In genomic region chr19:44723952-44724319, GRCh38 we compare ENCODE assay signal across 8 cellular contexts. TPM values are rescaled to one million over a fixed set of nuclear protein-coding genes. Genes with fewer than 3 reads are reported as not detected.
DNase-seq lines count a peak whose midpoint lies in the region; ATAC-seq and TF ChIP-seq lines count a peak whose summit lies in the region.

No MANE protein-coding gene starts in this region.

- POLR2A ChIA-PET in PC-3 (lab: Charles Lee; ENCODE audit: unreplicated experiment): interaction anchor here (0.6 kb wide), 3 partner anchors 17 to 122 kb away, joined by 3 to 15 read pairs (median 3); partner anchors contain the start of gene NECTIN2
- POLR2A ChIA-PET in naive thymus-derived CD8-positive, alpha-beta T cell (lab: Charles Lee): interaction anchor here (0.5 to 3.3 kb wide), 11 partner anchors 9 to 120 kb away, joined by 3 to 41 read pairs (median 4); no protein-coding TSS in a partner anchor

- peaks cover 42% of the 10 kb centered on the region for H3K4me1 Mint-ChIP-seq in activated T-cell treated with anti-CD3 and anti-CD28 coated beads, Interleukin-2, amount 50 U/mL, for 24 hours (ENCODE audit: low read depth)
- H3K4me1 Mint-ChIP-seq in naive thymus-derived CD8-positive, alpha-beta T cell: peaks cover 20 to 44% (median 43%) of the 10 kb centered on the region in 4 donors
- peaks cover 41% of the 10 kb centered on the region for H3K4me1 Mint-ChIP-seq in stimulated activated effector memory CD8-positive, alpha-beta T cell treated with anti-CD3 and anti-CD28 coated beads, Interleukin-12 subunit alpha, Interleukin-12 subunit beta, amount 100 ng/mL, for 72 hours

- H3K36me3 Mint-ChIP-seq in activated T-cell treated with anti-CD3 and anti-CD28 coated beads, Interleukin-2, amount 50 U/mL, for 24 hours (ENCODE audit: low read depth): no peaks in the 10 kb centered on the region
- no peaks in the 10 kb centered on the region for H3K36me3 Mint-ChIP-seq in naive thymus-derived CD8-positive, alpha-beta T cell
- H3K36me3 Mint-ChIP-seq in stimulated activated effector memory CD8-positive, alpha-beta T cell treated with anti-CD3 and anti-CD28 coated beads, Interleukin-12 subunit alpha, Interleukin-12 subunit beta, amount 100 ng/mL, for 72 hours: no peaks in the 10 kb centered on the region

- H4K20me1 ChIP-seq in PC-3 (ENCODE audit: low read length): no peaks in the 10 kb centered on the region

- TF ChIP-seq CTCF in PC-3 (conservative IDR thresholded peaks at IDR 0.05; ENCODE audit: low read depth, low read length) (peak; percentile 89), esophagus muscularis mucosa (IDR thresholded peaks at IDR 0.05) (peak; percentile 95 to 98 (median 97))

- peak overlapping the region; percentile 46 for H3K9ac ChIP-seq in PC-3 (ENCODE audit: low read length)

- peaks cover 7% of the 10 kb centered on the region for H3K27me3 Mint-ChIP-seq in activated T-cell treated with anti-CD3 and anti-CD28 coated beads, Interleukin-2, amount 50 U/mL, for 24 hours
- no peaks in the 10 kb centered on the region for H3K27me3 Mint-ChIP-seq in naive thymus-derived CD8-positive, alpha-beta T cell

- intact Hi-C loops in PC-3 (cut with micrococcal nuclease): loop anchor here (1.0 to 5.0 kb wide), 3 partner anchors 25 to 137 kb away; partner anchors contain the start of gene BCL3
- intact Hi-C loops in esophagus muscularis mucosa (cut with DNase I): loop anchor here (1.0 to 5.0 kb wide), 2 partner anchors 37 to 46 kb away; no protein-coding TSS in a partner anchor

- no peak overlapping the region for H2AFZ ChIP-seq in PC-3 (ENCODE audit: low read length)

- H3K9me3 Mint-ChIP-seq in activated T-cell treated with anti-CD3 and anti-CD28 coated beads, Interleukin-2, amount 50 U/mL, for 24 hours: no peaks in the 10 kb centered on the region
- no peaks in the 10 kb centered on the region for H3K9me3 Mint-ChIP-seq in naive thymus-derived CD8-positive, alpha-beta T cell
- H3K9me3 Mint-ChIP-seq in stimulated activated effector memory CD8-positive, alpha-beta T cell treated with anti-CD3 and anti-CD28 coated beads, Interleukin-12 subunit alpha, Interleukin-12 subunit beta, amount 100 ng/mL, for 72 hours: no peaks in the 10 kb centered on the region

- H3K79me2 ChIP-seq in PC-3 (ENCODE audit: low read length): no peaks in the 10 kb centered on the region

- H3K27ac ChIP-seq in PC-3 (ENCODE audit: low read length): peak overlapping the region; percentile 76
- peak overlapping the region in 2 of 4 donors; percentile 21 to 49 for H3K27ac ChIP-seq in esophagus muscularis mucosa (replicated peaks in 1 of 4)

- WGBS in esophagus muscularis mucosa: 49% methylated on average over 2 of the region's 7 CpGs

- H3K4me3 Mint-ChIP-seq in activated T-cell treated with anti-CD3 and anti-CD28 coated beads, Interleukin-2, amount 50 U/mL, for 24 hours: no peak overlapping the region
- H3K4me3 Mint-ChIP-seq in naive thymus-derived CD8-positive, alpha-beta T cell: no peak overlapping the region
- no peak overlapping the region for H3K4me3 Mint-ChIP-seq in stimulated activated effector memory CD8-positive, alpha-beta T cell treated with anti-CD3 and anti-CD28 coated beads, Interleukin-12 subunit alpha, Interleukin-12 subunit beta, amount 100 ng/mL, for 72 hours

- H3K4me1 ChIP-seq in PC-3 (ENCODE audit: insufficient read depth, low read length) (peaks cover 28% of the 10 kb centered on the region), esophagus muscularis mucosa (peaks cover 33 to 43% (median 39%) of the 10 kb centered on the region in 4 donors)

- CTCF ChIA-PET in PC-3 (lab: Charles Lee): interaction anchor here (0.6 to 2.4 kb wide), 15 partner anchors 9 to 153 kb away, joined by 3 to 53 read pairs (median 5); no protein-coding TSS in a partner anchor

- H3K4me3 ChIP-seq in PC-3 (ENCODE audit: low read length): no peak overlapping the region
- no peak overlapping the region for H3K4me3 ChIP-seq in esophagus muscularis mucosa

- peak; percentile 84 for ATAC-seq in PC-3
- ATAC-seq in naive thymus-derived CD8-positive, alpha-beta T cell: peak; percentile 79 to 97
- peak; percentile 90 for ATAC-seq in stimulated activated effector memory CD8-positive, alpha-beta T cell treated with anti-CD3 and anti-CD28 coated beads, Interleukin-12 subunit alpha, Interleukin-12 subunit beta, amount 100 ng/mL, for 72 hours

- no peaks in the 10 kb centered on the region for H3F3A ChIP-seq in PC-3 (ENCODE audit: low read length, unreplicated experiment)

- H3K9me3 ChIP-seq in PC-3 (ENCODE audit: low read length): no peaks in the 10 kb centered on the region
- no peaks in the 10 kb centered on the region for H3K9me3 ChIP-seq in esophagus muscularis mucosa

- no peak for TF ChIP-seq EP300 in esophagus muscularis mucosa (IDR thresholded peaks at IDR 0.05)

- H3K27ac Mint-ChIP-seq in activated T-cell treated with anti-CD3 and anti-CD28 coated beads, Interleukin-2, amount 50 U/mL, for 24 hours: peak overlapping the region; percentile 34
- peak overlapping the region in 7 of 10 donors; percentile 2 to 69 (median 48) for H3K27ac Mint-ChIP-seq in naive thymus-derived CD8-positive, alpha-beta T cell
- H3K27ac Mint-ChIP-seq in stimulated activated effector memory CD8-positive, alpha-beta T cell treated with anti-CD3 and anti-CD28 coated beads, Interleukin-12 subunit alpha, Interleukin-12 subunit beta, amount 100 ng/mL, for 72 hours: no peak overlapping the region

- H3K9me2 ChIP-seq in PC-3 (replicated peaks; ENCODE audit: low read length): no peaks in the 10 kb centered on the region

- H3K27me3 ChIP-seq in PC-3 (ENCODE audit: low read length) (no peaks in the 10 kb centered on the region), esophagus muscularis mucosa (no peaks in the 10 kb centered on the region)

- no peak for TF ChIP-seq POLR2A in esophagus muscularis mucosa (IDR thresholded peaks at IDR 0.05; ENCODE audit: low read depth)

- DNase-seq in NCI-H1436 (lab: John Stamatoyannopoulos, UW): peak; percentile 64
- DNase-seq in NCI-H1436 treated with DMSO at 0.1 percent for 48 hours (lab: John Stamatoyannopoulos, UW): no peak
- DNase-seq in HT-29 (ENCODE audit: low spot score): peak; percentile 99
- DNase-seq in PC-3: peak; percentile 86
- peak; percentile 89 for DNase-seq in activated T-cell treated with anti-CD3 and anti-CD28 coated beads, Interleukin-2, amount 50 U/mL, for 24 hours
- DNase-seq in esophagus muscularis mucosa (ENCODE audit: extremely low spot score): peak; percentile 95
- DNase-seq in naive thymus-derived CD8-positive, alpha-beta T cell: peak; percentile 59 to 87 (median 78)
- DNase-seq in stimulated activated effector memory CD8-positive, alpha-beta T cell treated with anti-CD3 and anti-CD28 coated beads, Interleukin-12 subunit alpha, Interleukin-12 subunit beta, amount 100 ng/mL, for 72 hours (ENCODE audit: low spot score in 2 of 2): peak; percentile 77 to 90

- H3K4me2 ChIP-seq in PC-3 (ENCODE audit: low read length): peak overlapping the region; percentile 37; the same call in 1 of the 2 replicates

- BruUV-seq in PC-3 (replicated peaks; lab: Mats Ljungman, UMichigan): no TSS peak

- H3K36me3 ChIP-seq in PC-3 (ENCODE audit: low read depth, low read length): no peaks in the 10 kb centered on the region
- H3K36me3 ChIP-seq in esophagus muscularis mucosa: no peaks in the 10 kb centered on the region

RNA-seq across cellular contexts. Expression of gene BCL3, which starts 24.6 kb away (rescaled TPM):
- total RNA-seq in HT-29 (2014; rRNA removed; shearing (Covaris generic)): 39.1 and 50.6 TPM in 2 replicates
- total RNA-seq in PC-3 (2014; rRNA removed) (22.9 and 25.5 TPM in 2 replicates), esophagus muscularis mucosa (100 to 1,000 TPM in 1 of 4 donors, 10 to 100 TPM in 2, 1 to 10 TPM in 1; 10.0 to 147 (median 20.2) TPM)
- 1 to 10 TPM; 5.9 to 7.7 TPM for total RNA-seq in naive thymus-derived CD8-positive, alpha-beta T cell
- polyA plus RNA-seq in naive thymus-derived CD8-positive, alpha-beta T cell: 1 to 10 TPM; 3.2 to 6.2 (median 3.5) TPM

RNA-seq across cellular contexts. Expression of gene CEACAM16, which starts 25.0 kb away (rescaled TPM):
- total RNA-seq in HT-29 (2014; rRNA removed; shearing (Covaris generic)): not detected in 2 replicates
- not detected in 2 replicates for total RNA-seq in PC-3 (2014; rRNA removed)
- total RNA-seq in esophagus muscularis mucosa: not detected
- not detected for total RNA-seq in naive thymus-derived CD8-positive, alpha-beta T cell
- not detected for polyA plus RNA-seq in naive thymus-derived CD8-positive, alpha-beta T cell

RNA-seq across cellular contexts. Expression of gene CEACAM19, which starts 52.7 kb away (rescaled TPM):
- total RNA-seq in HT-29 (2014; rRNA removed; shearing (Covaris generic)): 1.0 and 2.2 TPM in 2 replicates
- total RNA-seq in PC-3 (2014; rRNA removed): 2.2 and 4.3 TPM in 2 replicates
- 1 to 10 TPM; 2.5 to 5.1 (median 3.7) TPM for total RNA-seq in esophagus muscularis mucosa
- 1 to 10 TPM; 1.9 to 3.6 TPM for total RNA-seq in naive thymus-derived CD8-positive, alpha-beta T cell
- polyA plus RNA-seq in naive thymus-derived CD8-positive, alpha-beta T cell: under 1 TPM in 1 of 3 donors, not detected in 2; 0.14 TPM

RNA-seq across cellular contexts. Expression of gene CBLC, which starts 53.8 kb away (rescaled TPM):
- 79.7 and 93.2 TPM in 2 replicates for total RNA-seq in HT-29 (2014; rRNA removed; shearing (Covaris generic))
- total RNA-seq in PC-3 (2014; rRNA removed) (25.4 and 26.4 TPM in 2 replicates), esophagus muscularis mucosa (under 1 TPM in 2 of 4 donors, not detected in 2; 0.34 to 0.50 TPM)
- not detected for total RNA-seq in naive thymus-derived CD8-positive, alpha-beta T cell
- under 1 TPM in 1 of 3 donors, not detected in 2; 0.14 TPM for polyA plus RNA-seq in naive thymus-derived CD8-positive, alpha-beta T cell
